In genomic region chr2:58866040-58866439, GRCh38 we compare ENCODE assay signal across 13 cellular contexts.
DNase-seq lines count a peak whose midpoint lies in the region; ATAC-seq and TF ChIP-seq lines count a peak whose summit lies in the region.
"Had no signal": no experiment of that assay in that cellular context is flagged by ENCODE, and none has a peak within 500 bp of the region (broad histone marks: within the 10 kb centered on the region; RNA-seq: fewer than 3 reads in every experiment).

No MANE protein-coding gene starts in this region.

- no peaks in the 10 kb centered on the region for H3K27me3 ChIP-seq in SK-N-SH (ENCODE audit: insufficient read depth)

- no peak overlapping the region for H3K4me3 ChIP-seq in epithelial cell of esophagus (ENCODE audit: low read length)
- H3K4me3 ChIP-seq in SK-N-SH (ENCODE audit: low read depth in 2 of 2, low read length in 1 of 2), result no peak overlapping the region

- no peak overlapping the region for H2AFZ ChIP-seq in SK-N-SH (ENCODE audit: low read depth)
- H2AFZ ChIP-seq: parathyroid adenoma had no signal

- DNase-seq in NCI-H146 treated with DMSO at 0.1 percent for 48 hours (lab: John Stamatoyannopoulos, UW; ENCODE audit: unreplicated experiment), result peak; percentile 78
- DNase-seq in epithelial cell of esophagus (ENCODE audit: low read depth), result peak; percentile 2
- no peak for DNase-seq in activated CD8-positive, alpha-beta memory T cell treated with anti-CD3 and anti-CD28 coated beads, Interleukin-2, amount 50 U/mL, for 48 hours
- DNase-seq in SK-N-SH, result no peak
- DNase-seq: activated naive CD4-positive, alpha-beta T cell; Calu3; NCI-H1048 had no signal

- no peaks in the 10 kb centered on the region for H3K36me3 ChIP-seq in SK-N-SH (replicated peaks in 1 of 2; ENCODE audit: control insufficient read depth in 1 of 2, insufficient read depth in 2 of 2, low read length in 1 of 2)

- TF ChIP-seq RAD21 in SK-N-SH (IDR thresholded peaks at IDR 0.05; ENCODE audit: low read length), result no peak

- H3K27ac ChIP-seq in SK-N-SH (ENCODE audit: low read depth in 2 of 2, low read length in 1 of 2), result no peak overlapping the region
- H3K27ac ChIP-seq: parathyroid adenoma, RWPE1 had no signal

- H3F3A ChIP-seq in SK-N-SH (replicated peaks; ENCODE audit: insufficient read depth), result no peaks in the 10 kb centered on the region

- TF ChIP-seq POLR2A in GM18505 (IDR thresholded peaks at IDR 0.05; ENCODE audit: borderline replicate concordance, extremely low read depth, insufficient read depth, insufficient read length), result no peak

- POLR2A ChIA-PET in SK-N-SH (lab: Yijun Ruan, JAX), result no interaction called here

- no peak overlapping the region for H3K4me2 ChIP-seq in SK-N-SH

- H3K9me2 ChIP-seq in SK-N-SH, result no peaks in the 10 kb centered on the region

- WGBS in SK-N-SH (ENCODE audit: low lambda C conversion rate), result 25% methylated on average over 6 of the region's 6 CpGs

- no peaks in the 10 kb centered on the region for H3K79me2 ChIP-seq in SK-N-SH (ENCODE audit: insufficient read depth)
- H3K79me2 ChIP-seq: parathyroid adenoma had no signal

- H3K9ac ChIP-seq in SK-N-SH, result no peak overlapping the region
- H3K9ac ChIP-seq: parathyroid adenoma had no signal

- no peaks in the 10 kb centered on the region for H3K9me3 ChIP-seq in SK-N-SH

- H3K4me1 ChIP-seq in SK-N-SH (ENCODE audit: control insufficient read depth in 1 of 2, insufficient read depth in 2 of 2, low read depth in 1 of 2, low read length in 1 of 2), result no peaks in the 10 kb centered on the region
- H3K4me1 ChIP-seq: parathyroid adenoma had no signal

- ATAC-seq in GM18505 (IDR thresholded peaks at IDR 0.05; ENCODE audit: unreplicated experiment) (peak; percentile 50), GM21786 (IDR thresholded peaks at IDR 0.05; ENCODE audit: unreplicated experiment) (peak; percentile 42), HG03108 (IDR thresholded peaks at IDR 0.05; ENCODE audit: unreplicated experiment) (no peak), HG03457 (IDR thresholded peaks at IDR 0.05; ENCODE audit: unreplicated experiment) (no peak)

- no peak for TF ChIP-seq EP300 in SK-N-SH (IDR thresholded peaks at IDR 0.05; ENCODE audit: borderline replicate concordance in 1 of 2, low read depth in 1 of 2, low read length in 1 of 2)

- CTCF ChIA-PET in SK-N-SH (lab: Yijun Ruan, JAX), result no interaction called here

- TF ChIP-seq CTCF in epithelial cell of esophagus (IDR thresholded peaks at IDR 0.05; ENCODE audit: insufficient read depth, low read depth, low read length, missing control alignments), result no peak
- TF ChIP-seq CTCF in SK-N-SH (IDR thresholded peaks at IDR 0.05), result no peak

- no peaks in the 10 kb centered on the region for H4K20me1 ChIP-seq in SK-N-SH (ENCODE audit: insufficient read depth)

TF ChIP-seq in SK-N-SH, 30 proteins besides CTCF, POLR2A, EP300 and RAD21:
- TF ChIP-seq REST (IDR thresholded peaks at IDR 0.05; ENCODE audit: low read depth, low read length), result no peak
- TF ChIP-seq TAF1 (IDR thresholded peaks at IDR 0.05; ENCODE audit: borderline replicate concordance, low read depth, low read length), result no peak
- TF ChIP-seq MEF2A (IDR thresholded peaks at IDR 0.05; ENCODE audit: borderline replicate concordance, low read depth), result no peak
- no peak for TF ChIP-seq RCOR1 (IDR thresholded peaks at IDR 0.05; ENCODE audit: low read length)
- TF ChIP-seq USF2 (IDR thresholded peaks at IDR 0.05; ENCODE audit: borderline replicate concordance, low read depth, low read length), result no peak
- TF ChIP-seq CHD2 (IDR thresholded peaks at IDR 0.05; ENCODE audit: low read length, partially characterized antibody), result no peak
- no peak for TF ChIP-seq USF1 (IDR thresholded peaks at IDR 0.05; ENCODE audit: borderline replicate concordance, low read depth)
- no peak for TF ChIP-seq MXI1 (IDR thresholded peaks at IDR 0.05; ENCODE audit: low read depth, low read length)
- no peak for TF ChIP-seq FOSL2 (IDR thresholded peaks at IDR 0.05; ENCODE audit: borderline replicate concordance, low read depth)
- TF ChIP-seq YY1 (IDR thresholded peaks at IDR 0.05; ENCODE audit: low read depth), result no peak

Comparison
In these comparisons a context has a peak if more than half of its experiments do, and no peak if none do; other contexts are left out.
1. ATAC-seq: peak in GM18505 (single experiment) and GM21786 (single experiment); none in HG03108 (single experiment) and HG03457 (single experiment).
2. DNase-seq: peak in NCI-H146 treated with DMSO at 0.1 percent for 48 hours (single experiment) and epithelial cell of esophagus (single experiment); none in activated CD8-positive, alpha-beta memory T cell treated with anti-CD3 and anti-CD28 coated beads, Interleukin-2, amount 50 U/mL, for 48 hours (single experiment) and SK-N-SH (single experiment).